ENCODE assay signal across 16 cellular contexts in the genomic region with DNA sequence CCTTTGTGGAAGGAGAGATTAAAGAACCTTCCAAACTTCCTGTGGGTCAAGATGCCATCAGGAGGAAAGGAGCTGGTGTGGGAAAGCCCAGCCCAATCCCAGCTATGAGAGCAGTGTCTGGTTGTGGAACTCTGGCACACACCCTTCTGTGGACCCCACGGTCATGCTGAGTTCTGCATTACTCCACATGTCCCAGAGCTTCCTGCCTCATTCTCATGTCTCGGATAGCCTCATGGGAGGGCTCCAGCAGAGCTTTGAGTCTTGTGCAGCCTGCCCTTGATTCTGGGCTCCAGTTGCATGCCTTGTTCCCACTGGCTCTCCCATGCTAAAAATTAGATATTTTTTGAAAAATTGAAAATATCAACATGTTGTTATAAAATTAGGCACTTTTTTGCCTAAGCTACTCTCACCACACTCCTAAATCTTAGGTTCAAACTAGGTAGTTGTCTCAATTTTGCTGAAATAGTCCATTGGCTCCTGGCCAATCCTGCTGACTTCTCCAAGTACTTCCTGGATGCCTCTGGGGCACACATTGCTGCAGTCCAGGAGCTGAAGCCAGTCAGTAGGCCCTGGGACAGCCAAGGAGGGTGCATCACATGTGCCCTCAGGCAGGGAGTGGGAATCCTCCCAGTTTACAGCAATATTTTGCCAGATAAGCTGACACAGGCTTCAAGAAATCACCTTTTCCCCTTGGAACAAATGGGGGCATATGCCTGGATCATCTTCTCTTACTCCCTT.
DNase-seq lines count a peak whose midpoint lies in the region; ATAC-seq, FAIRE-seq and TF ChIP-seq lines count a peak whose summit lies in the region.
"Had no signal": no experiment of that assay in that cellular context is flagged by ENCODE, and none has a peak within 500 bp of the region (broad histone marks: within the 10 kb centered on the region; RNA-seq: fewer than 3 reads in every experiment).

No MANE protein-coding gene starts in this region.

- H3K4me1 Mint-ChIP-seq in stimulated activated naive CD8-positive, alpha-beta T cell treated with anti-CD3 and anti-CD28 coated beads, Interleukin-15, amount 100 ng/mL, for 72 hours = peaks cover 56% of the 10 kb centered on the region

- intact Hi-C loops in sciatic nerve (cut with DNase I) = no loop called here

- WGBS in small intestine, 3 donors = 70 to 94% (median 80%) methylated on average over 2 of the region's 2 CpGs

- no peak overlapping the region for H3K4me3 ChIP-seq in RWPE2 (ENCODE audit: severe bottlenecking)
- no peak overlapping the region for H3K4me3 ChIP-seq in small intestine (ENCODE audit: low read depth in 1 of 2, low read length in 2 of 2)
- H3K4me3 ChIP-seq: tibial artery had no signal

- DNase-seq in NCI-H2029 (lab: John Stamatoyannopoulos, UW) (peak; percentile 36), NCI-H2029 treated with DMSO at 0.1 percent for 48 hours (lab: John Stamatoyannopoulos, UW) (no peak), RWPE2 (ENCODE audit: low spot score) (no peak), fibroblast of peridontal ligament (ENCODE audit: extremely low read depth) (peak; percentile 32), small intestine (peak; percentile 9), HuH-7.5 (ENCODE audit: low spot score) (no peak), sciatic nerve (ENCODE audit: low spot score) (no peak)
- DNase-seq in stimulated activated naive CD8-positive, alpha-beta T cell treated with anti-CD3 and anti-CD28 coated beads, Interleukin-15, amount 100 ng/mL, for 72 hours = no peak
- DNase-seq: activated T-cell treated with anti-CD3 and anti-CD28 coated beads, Interleukin-2, amount 50 U/mL, for 4 hours; NCI-H524 treated with DMSO at 0.1 percent for 48 hours; occipital lobe; stimulated activated CD4-positive, alpha-beta T cell treated with anti-CD3 and anti-CD28 coated beads, Interleukin-4, amount 100 ng/mL, for 24 hours had no signal

- no peak overlapping the region for H3K27ac Mint-ChIP-seq in stimulated activated naive CD8-positive, alpha-beta T cell treated with anti-CD3 and anti-CD28 coated beads, Interleukin-15, amount 100 ng/mL, for 72 hours
- H3K27ac Mint-ChIP-seq: IgD-negative memory B cell had no signal

- H3K9me3 ChIP-seq in RWPE2 (ENCODE audit: severe bottlenecking) (no peaks in the 10 kb centered on the region), small intestine (ENCODE audit: control insufficient read depth, low read depth) (no peaks in the 10 kb centered on the region)
- H3K9me3 ChIP-seq: tibial artery had no signal

- H3K27me3 Mint-ChIP-seq in stimulated activated naive CD8-positive, alpha-beta T cell treated with anti-CD3 and anti-CD28 coated beads, Interleukin-15, amount 100 ng/mL, for 72 hours = no peaks in the 10 kb centered on the region
- H3K27me3 Mint-ChIP-seq: IgD-negative memory B cell had no signal

- H3K27ac ChIP-seq in RWPE2 (ENCODE audit: poor library complexity, severe bottlenecking) (no peak overlapping the region), small intestine (ENCODE audit: low read depth in 1 of 2, low read length in 1 of 2) (no peak overlapping the region)
- H3K27ac ChIP-seq: tibial artery had no signal

- no peak overlapping the region for H3K4me3 Mint-ChIP-seq in stimulated activated naive CD8-positive, alpha-beta T cell treated with anti-CD3 and anti-CD28 coated beads, Interleukin-15, amount 100 ng/mL, for 72 hours
- H3K4me3 Mint-ChIP-seq: activated T-cell treated with anti-CD3 and anti-CD28 coated beads, Interleukin-2, amount 50 U/mL, for 4 hours; IgD-negative memory B cell; T-helper 1 cell treated with Interleukin-12 subunit alpha and Interleukin-12 subunit beta and Interleukin-4 antibody, amounts not matched to agents 30 μg/mL and 1 μg/mL, for 36 hours had no signal

- H3K27me3 ChIP-seq in RWPE2 (ENCODE audit: insufficient read depth, poor library complexity, severe bottlenecking) (no peaks in the 10 kb centered on the region), small intestine (ENCODE audit: control insufficient read depth in 2 of 2, insufficient read depth in 2 of 2, low read length in 2 of 2) (no peaks in the 10 kb centered on the region)
- H3K27me3 ChIP-seq: tibial artery had no signal

- no peak for FAIRE-seq in small intestine (lab: Jason Lieb, UNC)
- FAIRE-seq: A204.1 had no signal

- TF ChIP-seq CTCF in RWPE2 (IDR thresholded peaks at IDR 0.05; ENCODE audit: poor library complexity, severe bottlenecking) = no peak

- H3K36me3 ChIP-seq in RWPE2 (ENCODE audit: low read depth) (no peaks in the 10 kb centered on the region), small intestine (ENCODE audit: control insufficient read depth in 2 of 2, insufficient read depth in 2 of 2, low read length in 2 of 2) (no peaks in the 10 kb centered on the region)
- H3K36me3 ChIP-seq: tibial artery had no signal

- H3K4me1 ChIP-seq in RWPE2 (ENCODE audit: insufficient read depth, poor library complexity, severe bottlenecking) (peaks cover 3% of the 10 kb centered on the region), small intestine (ENCODE audit: control insufficient read depth in 2 of 2, insufficient read depth in 1 of 2, low read depth in 1 of 2, low read length in 1 of 2) (no peaks in the 10 kb centered on the region)
- H3K4me1 ChIP-seq: tibial artery had no signal

- peak; percentile 86 for ATAC-seq in RWPE2 (ENCODE audit: low read depth)
- ATAC-seq in stimulated activated naive CD8-positive, alpha-beta T cell treated with anti-CD3 and anti-CD28 coated beads, Interleukin-15, amount 100 ng/mL, for 72 hours = no peak
- ATAC-seq in sciatic nerve = no peak
- ATAC-seq: activated T-cell treated with anti-CD3 and anti-CD28 coated beads, Interleukin-2, amount 50 U/mL, for 4 hours had no signal

- H3K9me3 Mint-ChIP-seq in stimulated activated naive CD8-positive, alpha-beta T cell treated with anti-CD3 and anti-CD28 coated beads, Interleukin-15, amount 100 ng/mL, for 72 hours = no peaks in the 10 kb centered on the region
- H3K9me3 Mint-ChIP-seq: IgD-negative memory B cell; T-helper 1 cell treated with Interleukin-12 subunit alpha and Interleukin-12 subunit beta and Interleukin-4 antibody, amounts not matched to agents 30 μg/mL and 1 μg/mL, for 36 hours had no signal

Comparison
In these comparisons a context has a peak if more than half of its experiments do, and no peak if none do; other contexts are left out.
1. DNase-seq: peak in NCI-H2029 (single experiment), fibroblast of peridontal ligament (single experiment) and small intestine (single experiment); none in NCI-H2029 treated with DMSO at 0.1 percent for 48 hours (single experiment), RWPE2 (single experiment), HuH-7.5 (single experiment), stimulated activated naive CD8-positive, alpha-beta T cell treated with anti-CD3 and anti-CD28 coated beads, Interleukin-15, amount 100 ng/mL, for 72 hours (0 of 2) and sciatic nerve (single experiment).